ENCODE assay signal across 1 cellular context in genomic region chr9:37859043-37859442, GRCh38.
A peak's percentile ranks its signal among the peaks of the same experiment; 100 is the strongest.
TF ChIP-seq lines count a peak whose summit lies in the region.

No MANE protein-coding gene starts in this region.

TF ChIP-seq in K562, 482 proteins besides CTCF, POLR2A, EP300 and RAD21:
- TF ChIP-seq TAL1 (IDR thresholded peaks at IDR 0.05) (no peak), TBP (optimal IDR thresholded peaks at IDR 0.05; ENCODE audit: low read depth, low read length) (no peak), ZNF609 (CRISPR knock-in tag; IDR thresholded peaks at IDR 0.05; ENCODE audit: borderline replicate concordance) (no peak), MAZ (CRISPR knock-in tag; conservative IDR thresholded peaks at IDR 0.05 in 1 of 2, IDR thresholded peaks at IDR 0.05 in 1 of 2) (no peak), BRF1 (IDR thresholded peaks at IDR 0.05; ENCODE audit: borderline replicate concordance, extremely low read depth, insufficient read length) (no peak), CEBPB (tag; IDR thresholded peaks at IDR 0.05) (peak; percentile 69), MCM3 (IDR thresholded peaks at IDR 0.05) (no peak)
TF ChIP-seq in K562: peak in this region for 1.
